Comparison of ENCODE assay signal across 28 cellular contexts in the genomic region with DNA sequence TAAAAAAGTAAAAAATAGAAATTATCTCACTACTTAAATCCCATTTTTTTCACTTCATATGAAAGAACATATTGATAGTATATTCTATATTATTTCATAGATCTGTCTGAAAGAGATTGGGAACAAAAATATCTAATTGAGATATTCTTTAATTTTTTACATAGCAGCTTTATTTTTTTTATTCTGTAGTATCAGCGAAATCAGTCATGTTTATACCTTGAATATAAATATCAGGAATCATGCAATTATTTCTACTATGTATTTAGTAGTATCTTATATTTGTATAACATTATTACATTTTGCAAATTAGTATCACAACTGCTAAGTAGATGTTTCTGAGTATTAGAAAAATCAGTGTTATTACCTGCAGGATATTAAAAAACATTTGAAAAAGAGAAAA.
"Had no signal": no experiment of that assay in that cellular context is flagged by ENCODE, and none has a peak within 500 bp of the region (broad histone marks: within the 10 kb centered on the region; RNA-seq: fewer than 3 reads in every experiment).

No MANE protein-coding gene starts in this region.

- H3K9me3 Mint-ChIP-seq: natural killer cell treated with Interleukin-12 subunit alpha and Interleukin-12 subunit beta and Interleukin-15 and Interleukin-18, amount 100 ng/mL, for 72 hours had no signal

- H3K4me3 Mint-ChIP-seq: naive B cell; natural killer cell treated with Interleukin-12 subunit alpha and Interleukin-12 subunit beta and Interleukin-15 and Interleukin-18, amount 100 ng/mL, for 72 hours; stimulated activated effector memory CD8-positive, alpha-beta T cell treated with anti-CD3 and anti-CD28 coated beads, Interleukin-12 subunit alpha, Interleukin-12 subunit beta, amount 100 ng/mL, for 72 hours; stimulated activated naive CD8-positive, alpha-beta T cell treated with anti-CD3 and anti-CD28 coated beads, Interleukin-15, Interleukin-2, amounts not matched to agents 100 ng/mL and 50 ng/mL, for 24 hours had no signal

- H3K4me2 ChIP-seq: hepatocyte had no signal

- H3K27me3 ChIP-seq: heart right ventricle, hepatocyte, left lung, ovary, spleen, suprapubic skin, tibial artery, upper lobe of right lung had no signal

- FAIRE-seq: keratinocyte, urothelium cell line had no signal

- H3K4me3 ChIP-seq: heart right ventricle, hepatocyte, left lung, lower lobe of right lung, ovary, prostate gland, skin epidermis, spleen, suprapubic skin, thoracic aorta, tibial artery, upper lobe of right lung had no signal

- H3K36me3 Mint-ChIP-seq: natural killer cell treated with Interleukin-12 subunit alpha and Interleukin-12 subunit beta and Interleukin-15 and Interleukin-18, amount 100 ng/mL, for 72 hours had no signal

- H3K4me1 Mint-ChIP-seq: naive B cell; stimulated activated effector memory CD8-positive, alpha-beta T cell treated with anti-CD3 and anti-CD28 coated beads, Interleukin-12 subunit alpha, Interleukin-12 subunit beta, amount 100 ng/mL, for 72 hours had no signal

- H3K27ac Mint-ChIP-seq: natural killer cell treated with Interleukin-12 subunit alpha and Interleukin-12 subunit beta and Interleukin-15 and Interleukin-18, amount 100 ng/mL, for 72 hours; stimulated activated effector memory CD8-positive, alpha-beta T cell treated with anti-CD3 and anti-CD28 coated beads, Interleukin-12 subunit alpha, Interleukin-12 subunit beta, amount 100 ng/mL, for 72 hours; stimulated activated naive CD8-positive, alpha-beta T cell treated with anti-CD3 and anti-CD28 coated beads, Interleukin-15, Interleukin-2, amounts not matched to agents 100 ng/mL and 50 ng/mL, for 24 hours had no signal

- H3K36me3 ChIP-seq: ovary had no signal

- H3K27me3 Mint-ChIP-seq: naive B cell; natural killer cell treated with Interleukin-12 subunit alpha and Interleukin-12 subunit beta and Interleukin-15 and Interleukin-18, amount 100 ng/mL, for 72 hours; stimulated activated naive CD8-positive, alpha-beta T cell treated with anti-CD3 and anti-CD28 coated beads, Interleukin-15, Interleukin-2, amounts not matched to agents 100 ng/mL and 50 ng/mL, for 24 hours had no signal

- H3K27ac ChIP-seq: heart right ventricle, hepatocyte, left lung, lower lobe of right lung, ovary, prostate gland, skin epidermis, spleen, suprapubic skin, thoracic aorta, tibial artery, upper lobe of right lung had no signal

- H2AFZ ChIP-seq: hepatocyte had no signal

- H3K9me3 ChIP-seq: left lung, lower lobe of right lung, ovary, prostate gland, suprapubic skin, thoracic aorta, tibial artery, upper lobe of right lung had no signal

- DNase-seq: heart right ventricle; left colon; left lung; lower lobe of right lung; mammary epithelial cell; mesenchymal stem cell; naive B cell; ovary; posterior cingulate gyrus; retina; right cardiac atrium; spleen; stimulated activated CD4-positive, alpha-beta T cell treated with anti-CD3 and anti-CD28 coated beads, Interleukin-4, amount 100 ng/mL, for 24 hours; stimulated activated naive CD4-positive, alpha-beta T cell; tibial artery; trophoblast cell; upper lobe of right lung had no signal

- H3K4me1 ChIP-seq: heart right ventricle, left lung, lower lobe of right lung, prostate gland, spleen, suprapubic skin, tibial artery, upper lobe of right lung had no signal

- ATAC-seq: heart right ventricle; left colon; left lung; lower lobe of right lung; natural killer cell treated with Interleukin-12 subunit alpha and Interleukin-12 subunit beta and Interleukin-15 and Interleukin-18, amount 100 ng/mL, for 72 hours; right cardiac atrium; sciatic nerve; stimulated activated effector memory CD8-positive, alpha-beta T cell treated with anti-CD3 and anti-CD28 coated beads, Interleukin-12 subunit alpha, Interleukin-12 subunit beta, amount 100 ng/mL, for 72 hours; upper lobe of right lung had no signal
